Comparison of ENCODE assay signal across 8 cellular contexts in genomic region chr3:157618075-157618760, GRCh38.
DNase-seq lines count a peak whose midpoint lies in the region; ATAC-seq, FAIRE-seq and TF ChIP-seq lines count a peak whose summit lies in the region.

No MANE protein-coding gene starts in this region.

- H3K27ac Mint-ChIP-seq in mesothelial cell of epicardium = no peak overlapping the region

- intact Hi-C loops in HCT116 (cut with micrococcal nuclease) = loop anchor here (1.0 to 10.0 kb wide), 3 partner anchors 816 to 1027 kb away; partner anchors contain the start of gene GFM1

- H2BK12ac ChIP-seq in H1 (ENCODE audit: low read depth, low read length) = no peak overlapping the region

- H3K36me3 Mint-ChIP-seq in mesothelial cell of epicardium = no peaks in the 10 kb centered on the region

- no peak overlapping the region for H4K8ac ChIP-seq in H1 (ENCODE audit: extremely low read depth, insufficient read depth, low read length)

- H4K91ac ChIP-seq in H1 (replicated peaks; ENCODE audit: insufficient read length, low read length) = no peak overlapping the region

- H3K9me2 ChIP-seq in HCT116 (ENCODE audit: insufficient read depth) = no peaks in the 10 kb centered on the region

- POLR2A ChIA-PET in HCT116 (lab: Charles Lee) (no interaction called here), H1 (lab: Charles Lee; ENCODE audit: partially characterized antibody) (no interaction called here)

- H3K27me3 ChIP-seq in HCT116 (ENCODE audit: insufficient read depth, low read length) (no peaks in the 10 kb centered on the region), Peyer's patch (no peaks in the 10 kb centered on the region), H1 (replicated peaks in 1 of 4; ENCODE audit: control insufficient read depth in 3 of 4, extremely low read depth in 1 of 4, insufficient read depth in 3 of 4, low read length in 3 of 4) (no peaks in the 10 kb centered on the region; a peak in 1 of 7 replicates)

- H3K79me1 ChIP-seq in H1 (ENCODE audit: low read depth, low read length) = no peaks in the 10 kb centered on the region

- no peak overlapping the region for H3K9ac ChIP-seq in HCT116 (ENCODE audit: low read length)
- no peak overlapping the region; a peak in 1 of 7 replicates for H3K9ac ChIP-seq in H1 (replicated peaks in 1 of 4; ENCODE audit: extremely low read depth in 1 of 4, low read depth in 3 of 4, low read length in 3 of 4)

- H3K79me2 ChIP-seq in HCT116 (ENCODE audit: insufficient read depth, low read length) = no peaks in the 10 kb centered on the region
- H3K79me2 ChIP-seq in H1 (ENCODE audit: control insufficient read depth in 1 of 2, insufficient read depth in 2 of 2, low read length in 2 of 2) = no peaks in the 10 kb centered on the region

- H3K36me3 ChIP-seq in HCT116 (ENCODE audit: control insufficient read depth in 1 of 2, insufficient read depth in 2 of 2, low read length in 2 of 2) (no peaks in the 10 kb centered on the region), Peyer's patch (no peaks in the 10 kb centered on the region), H1 (ENCODE audit: control insufficient read depth in 2 of 4, insufficient read depth in 4 of 4, low read length in 3 of 4) (no peaks in the 10 kb centered on the region)

- no peak overlapping the region for H3K23ac ChIP-seq in H1 (ENCODE audit: insufficient read length)

- TF ChIP-seq POLR2A in HCT116 (IDR thresholded peaks at IDR 0.05; ENCODE audit: borderline replicate concordance, extremely low read depth, insufficient read depth, insufficient read length) (no peak), Peyer's patch (IDR thresholded peaks at IDR 0.05) (no peak), H1 (IDR thresholded peaks at IDR 0.05; ENCODE audit: control extremely low read depth in 1 of 2, low read depth in 2 of 2, low read length in 2 of 2) (no peak)

- RAD21 ChIA-PET in HCT116 (lab: Charles Lee; ENCODE audit: low non-redundant PET in 1 of 2, low total read pairs in 2 of 2, uncharacterized antibody in 2 of 2, unreplicated experiment in 2 of 2) = interaction anchor here in 1 of 2 experiments (0.6 kb wide), 1 partner anchor 278 kb away, joined by 3 read pairs; no protein-coding TSS in a partner anchor

- peaks cover 22% of the 10 kb centered on the region for H3K27me3 Mint-ChIP-seq in mesothelial cell of epicardium (ENCODE audit: low read depth)

- no peak overlapping the region for H3K18ac ChIP-seq in H1 (ENCODE audit: extremely low read depth, low read length)

- no peak overlapping the region for H3K4me3 Mint-ChIP-seq in mesothelial cell of epicardium

- no peaks in the 10 kb centered on the region for H4K20me1 ChIP-seq in HCT116 (ENCODE audit: insufficient read depth)
- H4K20me1 ChIP-seq in H1 (replicated peaks in 1 of 2; ENCODE audit: control insufficient read depth in 1 of 2, insufficient read depth in 2 of 2, low read length in 2 of 2) = no peaks in the 10 kb centered on the region

- H3K56ac ChIP-seq in H1 (replicated peaks; ENCODE audit: insufficient read length, low read depth, low read length) = no peak overlapping the region

- peak; percentile 80 for ATAC-seq in HCT116

- H3K9me3 Mint-ChIP-seq in mesothelial cell of epicardium = no peaks in the 10 kb centered on the region

- TF ChIP-seq EP300 in H1 (IDR thresholded peaks at IDR 0.05; ENCODE audit: borderline replicate concordance in 1 of 2, low read depth in 2 of 2, low read length in 2 of 2) = no peak

- no peak overlapping the region for H4K5ac ChIP-seq in H1 (ENCODE audit: insufficient read length, low read depth, low read length)

- H2BK5ac ChIP-seq in H1 (ENCODE audit: low read depth, low read length) = no peak overlapping the region

- no peak overlapping the region for H3K14ac ChIP-seq in H1 (ENCODE audit: insufficient read length)

- H2BK20ac ChIP-seq in H1 (ENCODE audit: low read length) = no peak overlapping the region

- H3K27ac ChIP-seq in HCT116 (ENCODE audit: low read depth, low read length) = no peak overlapping the region
- no peak overlapping the region for H3K27ac ChIP-seq in Peyer's patch
- H3K27ac ChIP-seq in H1 (ENCODE audit: low read depth, low read length) = no peak overlapping the region

- peak; percentile 12 for DNase-seq in stimulated activated CD4-positive, alpha-beta T cell treated with anti-CD3 and anti-CD28 coated beads, Interleukin-4, amount 100 ng/mL, for 24 hours
- DNase-seq in stimulated activated CD4-positive, alpha-beta T cell treated with anti-CD3 and anti-CD28 coated beads, Interleukin-4, amount 100 ng/mL, for 4 hours = no peak
- DNase-seq in HCT116 (ENCODE audit: low read depth, low spot score) (peak; percentile 61), LoVo (ENCODE audit: low spot score) (peak; percentile 74), Peyer's patch (no peak), H1 (ENCODE audit: low read depth in 1 of 2, low spot score in 2 of 2) (no peak), mesothelial cell of epicardium (ENCODE audit: low spot score in 2 of 2, unreplicated experiment in 2 of 2) (no peak)
- DNase-seq in effector CD4-positive, alpha-beta T cell = no peak

- H2BK15ac ChIP-seq in H1 (ENCODE audit: low read length) = no peak overlapping the region

- TF ChIP-seq RAD21 in HCT116 (IDR thresholded peaks at IDR 0.05; ENCODE audit: low read depth) (peak; percentile 81), H1 (IDR thresholded peaks at IDR 0.05 in 1 of 2, conservative IDR thresholded peaks at IDR 0.05 in 1 of 2; ENCODE audit: low read depth in 2 of 2, low read length in 2 of 2) (peak; percentile 69 to 71)

- H3K4me3 ChIP-seq in HCT116 (replicated peaks in 1 of 2; ENCODE audit: low read depth in 1 of 2, low read length in 2 of 2) (no peak overlapping the region), Peyer's patch (no peak overlapping the region), H1 (ENCODE audit: extremely low read depth in 1 of 4, insufficient read depth in 2 of 4, low read depth in 3 of 4, low read length in 4 of 4) (no peak overlapping the region; a peak in 1 of 8 replicates)

- H3K9me3 ChIP-seq in HCT116 (ENCODE audit: control insufficient read depth in 1 of 2, insufficient read depth in 1 of 2, low read depth in 1 of 2, low read length in 2 of 2) (no peaks in the 10 kb centered on the region), Peyer's patch (no peaks in the 10 kb centered on the region), H1 (ENCODE audit: insufficient read depth in 2 of 2, low read depth in 1 of 2, low read length in 1 of 2) (no peaks in the 10 kb centered on the region)

- no TSS peak for BruUV-seq in HCT116 (replicated peaks; lab: Mats Ljungman, UMichigan)

- H3K4me1 Mint-ChIP-seq in mesothelial cell of epicardium = peaks cover 2% of the 10 kb centered on the region

- peak overlapping the region; percentile 66 for H2AFZ ChIP-seq in HCT116 (ENCODE audit: low read depth, low read length, poor library complexity, severe bottlenecking)
- H2AFZ ChIP-seq in H1 (ENCODE audit: low read length) = peak overlapping the region; percentile 91

- H3K23me2 ChIP-seq in H1 (ENCODE audit: low read depth, low read length) = no peaks in the 10 kb centered on the region

- H2AK5ac ChIP-seq in H1 (ENCODE audit: low read depth, low read length) = no peak overlapping the region

- 33% methylated on average over 6 of the region's 6 CpGs; no CpG with 5 or more reads in 1 of the 2 experiments for WGBS in H1 (ENCODE audit: extremely low coverage in 1 of 2, insufficient coverage in 1 of 2, insufficient read length in 1 of 2, insufficient replicate concordance in 2 of 2, low coverage in 1 of 2, low lambda C conversion rate in 2 of 2, missing lambda C conversion rate in 1 of 2), 2 experiments

- no peak overlapping the region for H3K4ac ChIP-seq in H1 (replicated peaks; ENCODE audit: insufficient read length, low read depth, low read length)

- CTCF ChIA-PET in HCT116 (lab: Charles Lee) = interaction anchor here (0.6 to 1.8 kb wide), 12 partner anchors 10 to 1472 kb away, joined by 3 to 21 read pairs (median 4); no protein-coding TSS in a partner anchor
- CTCF ChIA-PET in H1 (lab: Charles Lee; ENCODE audit: partially characterized antibody) = interaction anchor here (0.6 to 3.9 kb wide), 8 partner anchors 9 to 235 kb away, joined by 3 to 31 read pairs (median 4); no protein-coding TSS in a partner anchor

- peak; percentile 53 to 71 (median 57); a peak in 5 of 6 replicates for TF ChIP-seq CTCF in HCT116 (IDR thresholded peaks at IDR 0.05 in 2 of 3, conservative IDR thresholded peaks at IDR 0.05 in 1 of 3; ENCODE audit: borderline replicate concordance in 1 of 3, insufficient read depth in 1 of 3, low read depth in 2 of 3, low read length in 2 of 3)
- peak; percentile 24 to 68 (median 55) for TF ChIP-seq CTCF in Peyer's patch (IDR thresholded peaks at IDR 0.05)
- TF ChIP-seq CTCF in H1 (IDR thresholded peaks at IDR 0.05; ENCODE audit: control extremely low read depth in 1 of 3, insufficient read depth in 1 of 3, low read depth in 1 of 3, low read length in 3 of 3) = peak in 2 of 3 experiments; percentile 29 to 48; a peak in 2 of 4 replicates
- peak; percentile 89 for TF ChIP-seq CTCF in mesothelial cell of epicardium (IDR thresholded peaks at IDR 0.05; ENCODE audit: unreplicated experiment)

- peaks cover 0 to 5% of the 10 kb centered on the region in 2 experiments; a peak in 1 of 4 replicates for H3K4me1 ChIP-seq in HCT116 (ENCODE audit: control insufficient read depth in 1 of 2, insufficient read depth in 2 of 2, low read length in 2 of 2)
- H3K4me1 ChIP-seq in Peyer's patch = no peaks in the 10 kb centered on the region
- H3K4me1 ChIP-seq in H1 (replicated peaks in 1 of 4; ENCODE audit: control insufficient read depth in 3 of 4, insufficient read depth in 4 of 4, low read length in 3 of 4) = no peaks in the 10 kb centered on the region; a peak in 1 of 7 replicates

- H2BK120ac ChIP-seq in H1 (replicated peaks; ENCODE audit: low read depth, low read length) = no peak overlapping the region

- peak; percentile 50 for FAIRE-seq in H1 (lab: Jason Lieb, UNC)

- H3K4me2 ChIP-seq in HCT116 (ENCODE audit: low read length) (peak overlapping the region; percentile 16; the same call in 1 of the 2 replicates), H1 (ENCODE audit: insufficient read depth in 1 of 2, low read depth in 2 of 2, low read length in 2 of 2) (no peak overlapping the region; a peak in 1 of 4 replicates)

TF ChIP-seq in HCT116, 20 proteins besides CTCF, POLR2A, EP300 and RAD21 (continues in another document):
- TF ChIP-seq CBX3 (IDR thresholded peaks at IDR 0.05; ENCODE audit: low read depth) (peak; percentile 18; the same call in 1 of the 2 replicates), JUND (IDR thresholded peaks at IDR 0.05) (peak; percentile 43; the same call in 1 of the 2 replicates)
- TF ChIP-seq, protein P1, sequence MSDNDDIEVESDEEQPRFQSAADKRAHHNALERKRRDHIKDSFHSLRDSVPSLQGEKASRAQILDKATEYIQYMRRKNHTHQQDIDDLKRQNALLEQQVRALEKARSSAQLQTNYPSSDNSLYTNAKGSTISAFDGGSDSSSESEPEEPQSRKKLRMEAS (IDR thresholded peaks at IDR 0.05) = no peak

Comparison
In these comparisons a context has a peak if more than half of its experiments do, and no peak if none do; other contexts are left out.
1. DNase-seq: peak in stimulated activated CD4-positive, alpha-beta T cell treated with anti-CD3 and anti-CD28 coated beads, Interleukin-4, amount 100 ng/mL, for 24 hours (single experiment), HCT116 (single experiment) and LoVo (single experiment); none in stimulated activated CD4-positive, alpha-beta T cell treated with anti-CD3 and anti-CD28 coated beads, Interleukin-4, amount 100 ng/mL, for 4 hours (0 of 2), Peyer's patch (0 of 3), H1 (0 of 2), mesothelial cell of epicardium (0 of 2) and effector CD4-positive, alpha-beta T cell (single experiment).
2. CTCF ChIP-seq: peak in every context shown above with its lines; median percentile 89 in mesothelial cell of epicardium; 57 in HCT116; 55 in Peyer's patch; 38 in H1.